Comparison of ENCODE assay signal across 27 cellular contexts in the genomic region with DNA sequence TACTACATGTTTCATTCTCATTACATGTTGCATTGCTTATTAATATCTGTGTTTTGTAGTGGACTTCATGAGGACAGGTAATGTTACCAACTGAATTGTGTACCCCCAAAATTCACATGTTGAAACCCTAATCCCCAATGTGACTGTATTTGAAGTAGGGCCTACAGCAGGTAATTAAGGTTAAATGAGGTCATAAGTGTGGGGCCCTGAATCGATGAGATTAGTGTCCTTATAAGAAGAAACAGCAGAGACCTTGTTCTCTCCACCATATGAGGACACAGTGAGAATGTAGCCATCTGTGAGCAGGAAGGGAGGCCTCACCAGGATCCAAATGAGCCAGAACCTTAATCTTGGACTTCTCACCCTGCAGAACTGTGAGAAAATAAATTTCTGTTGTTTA.
"Had no signal": no experiment of that assay in that cellular context is flagged by ENCODE, and none has a peak within 500 bp of the region (broad histone marks: within the 10 kb centered on the region; RNA-seq: fewer than 3 reads in every experiment).

No MANE protein-coding gene starts in this region.

- H3K4me3 ChIP-seq: adrenal gland, ascending aorta, lower lobe of right lung, spleen, thoracic aorta, upper lobe of left lung had no signal

- ATAC-seq: activated CD4-positive, CD25-positive, alpha-beta regulatory T cell treated with anti-CD3 and anti-CD28 coated beads, Interleukin-2, amount 50 U/mL, for 24 hours; left lobe of liver; lower lobe of right lung; natural killer cell had no signal

- FAIRE-seq: kidney had no signal

- DNase-seq: activated CD4-positive, alpha-beta T cell treated with anti-CD3 and anti-CD28 coated beads, Interleukin-2, amount 50 U/mL, for 1 hour; activated CD8-positive, alpha-beta memory T cell treated with anti-CD3 and anti-CD28 coated beads for 24 hours; activated CD8-positive, alpha-beta memory T cell treated with anti-CD3 and anti-CD28 coated beads, Interleukin-2, amount 50 U/mL, for 48 hours; activated naive CD4-positive, alpha-beta T cell; activated T-cell treated with anti-CD3 and anti-CD28 coated beads, Interleukin-2, amount 50 U/mL, for 4 hours; adrenal gland; brain microvascular endothelial cell; caudate nucleus; dermis blood vessel endothelial cell; effector CD8-positive, alpha-beta T cell; foreskin melanocyte; kidney; lower lobe of right lung; natural killer cell; spleen; stimulated activated CD4-positive, alpha-beta T cell treated with anti-CD3 and anti-CD28 coated beads, Interleukin-4, amount 100 ng/mL, for 1 hour; stimulated activated naive CD4-positive, alpha-beta T cell treated with Interleukin-2 at 50 U/mL for 16 hours; upper lobe of left lung had no signal

- H3K27ac ChIP-seq: adrenal gland, ascending aorta, brain microvascular endothelial cell, lower lobe of right lung, thoracic aorta, upper lobe of left lung, VCaP had no signal

- H3K9me3 ChIP-seq: adrenal gland, ascending aorta, lower lobe of right lung, thoracic aorta, upper lobe of left lung had no signal

- H3K27me3 ChIP-seq: adrenal gland, ascending aorta, brain microvascular endothelial cell, spleen, upper lobe of left lung had no signal

- H3K36me3 ChIP-seq: adrenal gland, ascending aorta, brain microvascular endothelial cell, lower lobe of right lung, spleen, thoracic aorta, upper lobe of left lung had no signal

- H3K9me3 Mint-ChIP-seq: natural killer cell had no signal

- H3K4me3 Mint-ChIP-seq: activated naive CD8-positive, alpha-beta T cell; activated T-cell treated with anti-CD3 and anti-CD28 coated beads, Interleukin-2, amount 50 U/mL, for 4 hours; natural killer cell; T-helper 2 cell treated with Interferon-gamma antibody and Interleukin-4, amounts not matched to agents 5 μg/mL and 100 μg/mL, for 36 hours had no signal

- H3K27ac Mint-ChIP-seq: activated naive CD8-positive, alpha-beta T cell; activated T-helper 2 cell treated with anti-CD3 and anti-CD28 coated beads, Interferon-gamma antibody, Interleukin-2, Interleukin-4, amounts not matched to agents 10 μg/mL and 5 μg/mL and 100 μg/mL, durations not matched to agents 14 hours and 24 hours and 36 hours; natural killer cell; progenitor cell of endocrine pancreas; T-helper 2 cell treated with Interferon-gamma antibody and Interleukin-4, amounts not matched to agents 5 μg/mL and 100 μg/mL, for 36 hours had no signal

- H3K36me3 Mint-ChIP-seq: activated naive CD8-positive, alpha-beta T cell; natural killer cell had no signal

- H3K27me3 Mint-ChIP-seq: activated naive CD8-positive, alpha-beta T cell had no signal

- H3K4me1 ChIP-seq: adrenal gland, ascending aorta, lower lobe of right lung had no signal
